ENCODE assay signal across 11 cellular contexts in the genomic region with DNA sequence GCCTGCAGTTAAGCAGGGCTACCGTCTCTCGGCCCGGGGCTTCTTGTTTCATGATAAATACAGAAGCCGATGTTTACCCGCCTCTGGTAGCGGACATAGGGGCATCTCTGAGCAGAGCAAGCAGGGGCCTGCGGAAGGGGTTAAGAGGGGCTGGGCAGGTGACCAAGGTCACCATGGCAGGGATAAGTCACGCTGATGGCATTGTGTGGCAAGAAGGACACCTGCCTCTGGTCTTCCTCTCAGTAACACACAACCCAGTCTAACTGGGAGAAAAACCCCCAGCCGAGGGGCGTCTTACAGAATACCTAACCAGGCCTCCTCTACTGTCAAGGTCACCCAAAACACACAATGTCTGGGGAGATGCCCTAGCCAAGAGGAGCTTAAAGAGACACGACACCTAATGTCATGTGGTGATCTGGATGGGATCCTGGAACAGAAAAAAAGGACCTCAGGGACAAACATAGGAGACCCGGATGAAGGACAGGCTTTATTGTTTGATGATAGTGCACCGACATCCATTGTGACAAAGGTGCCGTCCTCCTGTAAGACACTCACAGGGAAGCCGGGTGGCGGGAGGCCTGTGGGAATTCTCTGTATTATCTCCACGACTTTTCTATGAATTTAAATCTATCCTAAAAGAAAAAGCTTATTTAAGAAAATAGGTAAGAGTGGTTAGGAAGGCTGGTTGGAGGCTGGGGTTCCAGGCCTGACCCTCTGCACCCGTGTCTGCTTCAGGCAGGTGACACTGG. TPM values are rescaled to one million over a fixed set of nuclear protein-coding genes. Genes with fewer than 3 reads are reported as not detected.
"Had no signal": no experiment of that assay in that cellular context is flagged by ENCODE, and none has a peak within 500 bp of the region (broad histone marks: within the 10 kb centered on the region; RNA-seq: fewer than 3 reads in every experiment).

No MANE protein-coding gene starts in this region.

- H3K9me3 ChIP-seq: left lung, transverse colon had no signal

- H3K27me3 ChIP-seq: heart left ventricle, left lung, transverse colon had no signal

- H3K27ac ChIP-seq: coronary artery, heart left ventricle, left lung, transverse colon had no signal

- DNase-seq: activated CD4-positive, alpha-beta T cell treated with anti-CD3 and anti-CD28 coated beads for 48 hours; activated CD8-positive, alpha-beta T cell treated with anti-CD3 and anti-CD28 coated beads, Interleukin-2, amount 10 ng/mL, durations not matched to agents 7 days and 5 days; activated naive CD4-positive, alpha-beta T cell; central memory CD4-positive, alpha-beta T cell; effector CD4-positive, alpha-beta T cell; heart left ventricle; left lung; T-helper 1 cell; transverse colon had no signal

- H3K4me3 ChIP-seq: coronary artery, heart left ventricle, left lung, skin epidermis, transverse colon had no signal

- ATAC-seq: activated CD8-positive, alpha-beta T cell treated with anti-CD3 and anti-CD28 coated beads, Interleukin-2, amount 10 ng/mL, durations not matched to agents 7 days and 5 days; heart left ventricle; left lung had no signal

- H3K36me3 ChIP-seq: heart left ventricle, left lung, transverse colon had no signal

RNA-seq across cellular contexts. Expression of gene SH3BP4, which starts 24.8 kb away (rescaled TPM):
- total RNA-seq: activated CD8-positive, alpha-beta T cell treated with anti-CD3 and anti-CD28 coated beads, Interleukin-2, amount 10 ng/mL, durations not matched to agents 7 days and 5 days had no signal
